18 cellular contexts compared by ENCODE assay signal in genomic region chr13:113882716-113883115, GRCh38. TPM values are rescaled to one million over a fixed set of nuclear protein-coding genes. Genes with fewer than 3 reads are reported as not detected.
DNase-seq lines count a peak whose midpoint lies in the region; ATAC-seq lines count a peak whose summit lies in the region.
"Had no signal": no experiment of that assay in that cellular context is flagged by ENCODE, and none has a peak within 500 bp of the region (broad histone marks: within the 10 kb centered on the region; RNA-seq: fewer than 3 reads in every experiment).

No MANE protein-coding gene starts in this region.

- DNase-seq in activated naive CD4-positive, alpha-beta T cell treated with anti-CD3 and anti-CD28 coated beads for 36 hours = no peak
- DNase-seq in right cardiac atrium (peak in 2 of 3 donors; percentile 65 to 69), sciatic nerve (ENCODE audit: low spot score) (no peak), aorta (peak in 1 of 2 donors; percentile 73), COLO829 (ENCODE audit: low spot score) (no peak), EL (no peak)
- DNase-seq: amygdala; C1 segment of cervical spinal cord; effector CD4-positive, alpha-beta T cell; hippocampal formation; naive thymus-derived CD4-positive, alpha-beta T cell; NCI-H2107; NCI-H510A treated with DMSO at 0.1 percent for 48 hours; stimulated activated CD4-positive, alpha-beta T cell treated with anti-CD3 and anti-CD28 coated beads, Interleukin-12 subunit alpha, Interleukin-12 subunit beta, amount 100 ng/mL, for 4 hours had no signal

- H3K36me3 Mint-ChIP-seq in activated naive CD4-positive, alpha-beta T cell treated with anti-CD3 and anti-CD28 coated beads, Interleukin-2, amount 50 U/mL, for 24 hours = no peaks in the 10 kb centered on the region
- no peaks in the 10 kb centered on the region for H3K36me3 Mint-ChIP-seq in activated naive CD4-positive, alpha-beta T cell treated with anti-CD3 and anti-CD28 coated beads for 36 hours (ENCODE audit: low read depth)
- H3K36me3 Mint-ChIP-seq: naive thymus-derived CD4-positive, alpha-beta T cell had no signal

- no peaks in the 10 kb centered on the region for H3K9me3 Mint-ChIP-seq in activated naive CD4-positive, alpha-beta T cell treated with anti-CD3 and anti-CD28 coated beads, Interleukin-2, amount 50 U/mL, for 24 hours
- H3K9me3 Mint-ChIP-seq in activated naive CD4-positive, alpha-beta T cell treated with anti-CD3 and anti-CD28 coated beads for 36 hours = no peaks in the 10 kb centered on the region
- H3K9me3 Mint-ChIP-seq: naive thymus-derived CD4-positive, alpha-beta T cell had no signal

- H3K27me3 ChIP-seq in right cardiac atrium (ENCODE audit: control insufficient read depth, insufficient read depth) (no peaks in the 10 kb centered on the region), aorta (ENCODE audit: control insufficient read depth in 1 of 2, insufficient read depth in 2 of 2, low read length in 1 of 2) (no peaks in the 10 kb centered on the region)

- CTCF ChIA-PET in activated naive CD4-positive, alpha-beta T cell treated with anti-CD3 and anti-CD28 coated beads for 36 hours (lab: Charles Lee) = no interaction called here

- no peaks in the 10 kb centered on the region for H3K36me3 ChIP-seq in aorta (ENCODE audit: control insufficient read depth in 1 of 2, insufficient read depth in 2 of 2, low read length in 1 of 2)

- no peaks in the 10 kb centered on the region for H3K27me3 Mint-ChIP-seq in activated naive CD4-positive, alpha-beta T cell treated with anti-CD3 and anti-CD28 coated beads, Interleukin-2, amount 50 U/mL, for 24 hours
- H3K27me3 Mint-ChIP-seq in activated naive CD4-positive, alpha-beta T cell treated with anti-CD3 and anti-CD28 coated beads for 36 hours (ENCODE audit: low read depth) = no peaks in the 10 kb centered on the region

- H3K9me3 ChIP-seq in right cardiac atrium (ENCODE audit: control insufficient read depth, low read length) = no peaks in the 10 kb centered on the region
- H3K9me3 ChIP-seq in aorta (ENCODE audit: control insufficient read depth, low read length) = no peaks in the 10 kb centered on the region
- H3K9me3 ChIP-seq: A549 had no signal

- H3K4me3 Mint-ChIP-seq in activated naive CD4-positive, alpha-beta T cell treated with anti-CD3 and anti-CD28 coated beads, Interleukin-2, amount 50 U/mL, for 24 hours = no peak overlapping the region
- H3K4me3 Mint-ChIP-seq in activated naive CD4-positive, alpha-beta T cell treated with anti-CD3 and anti-CD28 coated beads for 36 hours = no peak overlapping the region

- no peak overlapping the region for H3K4me3 ChIP-seq in right cardiac atrium (ENCODE audit: low read length)
- H3K4me3 ChIP-seq in aorta (ENCODE audit: low read length in 2 of 2) = no peak overlapping the region
- H3K4me3 ChIP-seq: A549 had no signal

- H3K4me1 ChIP-seq in right cardiac atrium (ENCODE audit: control insufficient read depth, insufficient read depth, low read length) (peaks cover 15% of the 10 kb centered on the region), aorta (ENCODE audit: control insufficient read depth in 1 of 2, insufficient read depth in 2 of 2, low read length in 2 of 2) (peaks cover 1 to 2% of the 10 kb centered on the region in 2 donors)
- H3K4me1 ChIP-seq: A549 had no signal

- ATAC-seq in right cardiac atrium (peak; percentile 2 to 21), sciatic nerve (peak; percentile 8), aorta (ENCODE audit: low FRiP score) (no peak), HG03439 (IDR thresholded peaks at IDR 0.05; ENCODE audit: unreplicated experiment) (no peak)
- ATAC-seq: A549; HCT116; naive thymus-derived CD4-positive, alpha-beta T cell had no signal

- intact Hi-C loops in activated naive CD4-positive, alpha-beta T cell treated with anti-CD3 and anti-CD28 coated beads for 36 hours (cut with micrococcal nuclease) = no loop called here
- intact Hi-C loops in right cardiac atrium (cut with DNase I) = loop anchor here in 1 of 4 donors (5.0 kb wide), 1 partner anchor 65 kb away; no protein-coding TSS in a partner anchor
- intact Hi-C loops in sciatic nerve (cut with DNase I) = no loop called here
- intact Hi-C loops in aorta (cut with DNase I) = no loop called here

- H3K27ac ChIP-seq in right cardiac atrium (ENCODE audit: low read length) (peak overlapping the region; percentile 52), aorta (ENCODE audit: low read depth in 1 of 2, low read length in 2 of 2) (peak overlapping the region; percentile 18 to 49)
- H3K27ac ChIP-seq: A549 had no signal

- H3K4me1 Mint-ChIP-seq in activated naive CD4-positive, alpha-beta T cell treated with anti-CD3 and anti-CD28 coated beads, Interleukin-2, amount 50 U/mL, for 24 hours = peaks cover 27% of the 10 kb centered on the region
- peaks cover 23% of the 10 kb centered on the region for H3K4me1 Mint-ChIP-seq in activated naive CD4-positive, alpha-beta T cell treated with anti-CD3 and anti-CD28 coated beads for 36 hours (ENCODE audit: low read depth)

- peak overlapping the region; percentile 12 for H3K27ac Mint-ChIP-seq in activated naive CD4-positive, alpha-beta T cell treated with anti-CD3 and anti-CD28 coated beads, Interleukin-2, amount 50 U/mL, for 24 hours
- no peak overlapping the region for H3K27ac Mint-ChIP-seq in activated naive CD4-positive, alpha-beta T cell treated with anti-CD3 and anti-CD28 coated beads for 36 hours

- 69% methylated on average over 20 of the region's 20 CpGs for WGBS in right cardiac atrium
- 24 to 26% methylated on average over 20 of the region's 20 CpGs for WGBS in aorta, 2 donors

RNA-seq across cellular contexts. Expression of gene GAS6, which starts 18.8 kb away (rescaled TPM):
- 1 to 10 TPM; 1.7 to 3.2 TPM for total RNA-seq in activated naive CD4-positive, alpha-beta T cell treated with anti-CD3 and anti-CD28 coated beads for 36 hours
- total RNA-seq in right cardiac atrium (100 to 1,000 TPM; 197 to 213 (median 202) TPM), sciatic nerve (302 TPM), aorta (100 to 1,000 TPM; 317 to 348 TPM)
- polyA plus RNA-seq in right cardiac atrium (273 TPM), aorta (100 to 1,000 TPM; 244 to 509 TPM)

Comparison
In these comparisons a context has a peak if more than half of its experiments do, and no peak if none do; other contexts are left out.
1. DNase-seq: peak in right cardiac atrium (2 of 3); none in activated naive CD4-positive, alpha-beta T cell treated with anti-CD3 and anti-CD28 coated beads for 36 hours (single experiment), sciatic nerve (single experiment), COLO829 (single experiment) and EL (single experiment).
2. ATAC-seq: peak in right cardiac atrium (2 of 2) and sciatic nerve (single experiment); none in aorta (single experiment) and HG03439 (single experiment).
3. RNA of gene GAS6, which starts 18.8 kb away (total RNA-seq): 317 to 348 TPM in aorta, 302 TPM in sciatic nerve (single experiment) and 197 to 213 TPM in right cardiac atrium; 1.7 to 3.2 TPM in activated naive CD4-positive, alpha-beta T cell treated with anti-CD3 and anti-CD28 coated beads for 36 hours; every median in the first group is over 10 times any median in the second.